ENCODE assay signal across 13 cellular contexts in genomic region chr12:49667319-49668090, GRCh38. TPM values are rescaled to one million over a fixed set of nuclear protein-coding genes. Genes with fewer than 3 reads are reported as not detected.
DNase-seq lines count a peak whose midpoint lies in the region; TF ChIP-seq lines count a peak whose summit lies in the region.
"Had no signal": no experiment of that assay in that cellular context is flagged by ENCODE, and none has a peak within 500 bp of the region (broad histone marks: within the 10 kb centered on the region; RNA-seq: fewer than 3 reads in every experiment).

No MANE protein-coding gene starts in this region.

- H3K36me3 ChIP-seq in neural progenitor cell (no peaks in the 10 kb centered on the region), mammary epithelial cell (ENCODE audit: insufficient read depth, low read length) (no peaks in the 10 kb centered on the region)
- H3K36me3 ChIP-seq: gastroesophageal sphincter had no signal

- H3K4me1 ChIP-seq in neural progenitor cell, result peaks cover under 1% of the 10 kb centered on the region
- peaks cover 13% of the 10 kb centered on the region for H3K4me1 ChIP-seq in mammary epithelial cell (ENCODE audit: insufficient read depth, low read length)

- dilution Hi-C loops in mammary epithelial cell (cut with HindIII; ENCODE audit: low sequenced_read_pairs), result loop anchor here (5.0 kb wide), 1 partner anchor 110 kb away; no protein-coding TSS in a partner anchor

- H3K4me2 ChIP-seq in neural progenitor cell (no peak overlapping the region), mammary epithelial cell (ENCODE audit: insufficient read depth, low read depth, low read length) (no peak overlapping the region)

- H3K27me3 ChIP-seq in neural progenitor cell, result no peaks in the 10 kb centered on the region
- H3K27me3 ChIP-seq in mammary epithelial cell (ENCODE audit: insufficient read depth, low read length), result no peaks in the 10 kb centered on the region
- H3K27me3 ChIP-seq: gastroesophageal sphincter, left lung had no signal

- in situ Hi-C loops in mammary epithelial cell (cut with MboI; ENCODE audit: low sequenced_read_pairs in 2 of 2), result no loop called here
- in situ Hi-C loops in KBM-7 (cut with MboI; ENCODE audit: low pct_unique_long_range_greater_than_20kb, low sequenced_read_pairs), result no loop called here

- 90% methylated on average over 2 of the region's 2 CpGs for WGBS in mammary epithelial cell (ENCODE audit: low coverage, missing lambda C conversion rate)

- BruUV-seq in mammary epithelial cell (replicated peaks; lab: Mats Ljungman, UMichigan), result no TSS peak

- no peaks in the 10 kb centered on the region for H3K9me3 Mint-ChIP-seq in T-helper 2 cell treated with Interferon-gamma antibody and Interleukin-4, amounts not matched to agents 5 μg/mL and 100 μg/mL, for 36 hours
- no peaks in the 10 kb centered on the region for H3K9me3 Mint-ChIP-seq in chondrocyte (ENCODE audit: low read depth)
- no peaks in the 10 kb centered on the region for H3K9me3 Mint-ChIP-seq in neural progenitor cell

- H3K4me1 Mint-ChIP-seq in T-helper 2 cell treated with Interferon-gamma antibody and Interleukin-4, amounts not matched to agents 5 μg/mL and 100 μg/mL, for 36 hours (ENCODE audit: low read depth), result peaks cover 67% of the 10 kb centered on the region
- H3K4me1 Mint-ChIP-seq in chondrocyte (ENCODE audit: low read depth), result peaks cover 80% of the 10 kb centered on the region
- H3K4me1 Mint-ChIP-seq in neural progenitor cell, result peaks cover 14% of the 10 kb centered on the region

- TF ChIP-seq CTCF in chondrocyte (IDR thresholded peaks at IDR 0.05) (no peak), neural progenitor cell (IDR thresholded peaks at IDR 0.05) (no peak), mammary epithelial cell (conservative IDR thresholded peaks at IDR 0.05 in 1 of 2, IDR thresholded peaks at IDR 0.05 in 1 of 2; ENCODE audit: extremely low read depth in 1 of 2, insufficient read depth in 1 of 2, low read depth in 1 of 2, low read length in 2 of 2) (no peak)

- H3K9me3 ChIP-seq in neural progenitor cell (ENCODE audit: low read depth), result no peaks in the 10 kb centered on the region
- H3K9me3 ChIP-seq in mammary epithelial cell (replicated peaks; ENCODE audit: insufficient read depth, low read length), result no peaks in the 10 kb centered on the region
- H3K9me3 ChIP-seq: gastroesophageal sphincter, left lung had no signal

- H3K27ac ChIP-seq in neural progenitor cell (no peak overlapping the region), mammary epithelial cell (ENCODE audit: insufficient read depth, low read depth, low read length) (no peak overlapping the region)
- H3K27ac ChIP-seq: gastroesophageal sphincter, left lung had no signal

- H3F3A ChIP-seq in neural progenitor cell (ENCODE audit: low read depth), result no peaks in the 10 kb centered on the region

- H3K27ac Mint-ChIP-seq in T-helper 2 cell treated with Interferon-gamma antibody and Interleukin-4, amounts not matched to agents 5 μg/mL and 100 μg/mL, for 36 hours, result peak overlapping the region; percentile 8
- peak overlapping the region; percentile 86 for H3K27ac Mint-ChIP-seq in chondrocyte (ENCODE audit: unreplicated experiment)
- peak overlapping the region; percentile 82 for H3K27ac Mint-ChIP-seq in neural progenitor cell

- H4K20me1 ChIP-seq in neural progenitor cell (ENCODE audit: low read depth) (peaks cover 2% of the 10 kb centered on the region), mammary epithelial cell (ENCODE audit: insufficient read depth, low read length) (no peaks in the 10 kb centered on the region)

- no peak overlapping the region for H3K9ac ChIP-seq in neural progenitor cell
- no peak overlapping the region for H3K9ac ChIP-seq in mammary epithelial cell (ENCODE audit: insufficient read depth, low read length)

- peaks cover 16% of the 10 kb centered on the region for H3K36me3 Mint-ChIP-seq in T-helper 2 cell treated with Interferon-gamma antibody and Interleukin-4, amounts not matched to agents 5 μg/mL and 100 μg/mL, for 36 hours (ENCODE audit: low read depth)
- H3K36me3 Mint-ChIP-seq in chondrocyte (ENCODE audit: low read depth) (peaks cover 2% of the 10 kb centered on the region), neural progenitor cell (peaks cover 7% of the 10 kb centered on the region)

- DNase-seq in T-helper 2 cell treated with Interferon-gamma antibody and Interleukin-4, amounts not matched to agents 5 μg/mL and 100 μg/mL, for 36 hours (ENCODE audit: low spot score), result no peak
- DNase-seq in T-helper 2 cell (no peak), HT1080 (ENCODE audit: low read depth) (peak; percentile 52), chondrocyte (ENCODE audit: low spot score) (no peak), neural progenitor cell (ENCODE audit: low spot score) (no peak), mammary epithelial cell (no peak), GF-D8 (lab: John Stamatoyannopoulos, UW) (no peak), KBM-7 (no peak)
- DNase-seq: 8988T; DMS 273 treated with DMSO at 0.1 percent for 48 hours; left lung; stimulated activated CD4-positive, alpha-beta T cell treated with anti-CD3 and anti-CD28 coated beads, Interleukin-4, amount 100 ng/mL, for 4 hours had no signal

- H2AFZ ChIP-seq in neural progenitor cell (replicated peaks) (no peak overlapping the region), mammary epithelial cell (ENCODE audit: low read depth, low read length) (no peak overlapping the region)

- intact Hi-C loops in mammary epithelial cell (cut with micrococcal nuclease), result no loop called here

- CTCF ChIA-PET in mammary epithelial cell (lab: Charles Lee; ENCODE audit: low non-redundant PET), result interaction anchor here (0.5 kb wide), 1 partner anchor 49 kb away, joined by 4 read pairs; no protein-coding TSS in a partner anchor

- H3K27me3 Mint-ChIP-seq in T-helper 2 cell treated with Interferon-gamma antibody and Interleukin-4, amounts not matched to agents 5 μg/mL and 100 μg/mL, for 36 hours (ENCODE audit: low read depth), result no peaks in the 10 kb centered on the region
- H3K27me3 Mint-ChIP-seq in chondrocyte (ENCODE audit: low read depth) (no peaks in the 10 kb centered on the region), neural progenitor cell (ENCODE audit: insufficient read depth, low read depth) (no peaks in the 10 kb centered on the region)

- no peak overlapping the region for H3K4me3 Mint-ChIP-seq in T-helper 2 cell treated with Interferon-gamma antibody and Interleukin-4, amounts not matched to agents 5 μg/mL and 100 μg/mL, for 36 hours
- no peak overlapping the region for H3K4me3 Mint-ChIP-seq in chondrocyte (ENCODE audit: unreplicated experiment)
- H3K4me3 Mint-ChIP-seq in neural progenitor cell, result no peak overlapping the region

- H3K4me3 ChIP-seq in neural progenitor cell (no peak overlapping the region), mammary epithelial cell (replicated peaks in 1 of 3; ENCODE audit: insufficient read depth in 1 of 3, low read depth in 2 of 3, low read length in 3 of 3) (no peak overlapping the region)
- H3K4me3 ChIP-seq: gastroesophageal sphincter, left lung had no signal

- H3K79me2 ChIP-seq in neural progenitor cell (ENCODE audit: low read depth) (no peaks in the 10 kb centered on the region), mammary epithelial cell (ENCODE audit: insufficient read depth, low read length) (peaks cover 2% of the 10 kb centered on the region)

RNA-seq across cellular contexts. Expression of gene FMNL3, which starts 39.7 kb away (rescaled TPM):
- total RNA-seq in HT1080 (2014; rRNA removed; shearing (Covaris generic)), result 42.3 and 44.5 TPM in 2 replicates
- polyA plus RNA-seq in HT1080 (2015; cell fraction: cytosol; rRNA removed), result 22.0 and 22.2 TPM in 2 replicates
- 55.9 and 56.2 TPM in 2 replicates for polyA plus RNA-seq in HT1080 (2015; cell fraction: nucleus; rRNA removed)
- total RNA-seq in chondrocyte (49.4 to 55.8 TPM (median 55.6 TPM) in 3 replicates), neural progenitor cell (ENCODE audit: low replicate concordance) (17.3 and 24.0 TPM in 2 replicates), mammary epithelial cell (10 to 100 TPM; 17.6 to 32.0 TPM)
- 10.7 TPM for polyA plus RNA-seq in mammary epithelial cell
- polyA minus RNA-seq in mammary epithelial cell, result 24.7 TPM

RNA-seq across cellular contexts. Expression of gene PRPF40B, which starts 44.1 kb away (rescaled TPM):
- total RNA-seq in HT1080 (2014; rRNA removed; shearing (Covaris generic)), result 10.1 and 10.5 TPM in 2 replicates
- 10.7 and 11.8 TPM in 2 replicates for polyA plus RNA-seq in HT1080 (2015; cell fraction: cytosol; rRNA removed)
- polyA plus RNA-seq in HT1080 (2015; cell fraction: nucleus; rRNA removed), result 45.7 and 46.3 TPM in 2 replicates
- 12.5 to 23.9 TPM (median 15.1 TPM) in 3 replicates for total RNA-seq in chondrocyte
- total RNA-seq in neural progenitor cell (ENCODE audit: low replicate concordance), result 18.1 and 30.5 TPM in 2 replicates
- total RNA-seq in mammary epithelial cell, result 10 to 100 TPM in 1 of 2 donors, 1 to 10 TPM in 1; 8.0 to 34.4 TPM
- 14.4 TPM for polyA plus RNA-seq in mammary epithelial cell
- 21.9 TPM for polyA minus RNA-seq in mammary epithelial cell

Comparison
In these comparisons a context has a peak if more than half of its experiments do, and no peak if none do; other contexts are left out.
1. H3K27ac Mint-ChIP-seq: peak in every context shown above with its lines; median percentile 86 in chondrocyte; 82 in neural progenitor cell; 8 in T-helper 2 cell treated with Interferon-gamma antibody and Interleukin-4, amounts not matched to agents 5 μg/mL and 100 μg/mL, for 36 hours.